Comparison of ENCODE assay signal across 17 cellular contexts in genomic region chr20:59628171-59628570, GRCh38. TPM values are rescaled to one million over a fixed set of nuclear protein-coding genes. Genes with fewer than 3 reads are reported as not detected.
A peak's percentile ranks its signal among the peaks of the same experiment; 100 is the strongest.
DNase-seq lines count a peak whose midpoint lies in the region; ATAC-seq lines count a peak whose summit lies in the region.
"Had no signal": no experiment of that assay in that cellular context is flagged by ENCODE, and none has a peak within 500 bp of the region (broad histone marks: within the 10 kb centered on the region; RNA-seq: fewer than 3 reads in every experiment).

No MANE protein-coding gene starts in this region.

- intact Hi-C loops in cardiac septum (cut with DNase I) (no loop called here), left ventricle myocardium superior (cut with micrococcal nuclease) (no loop called here)

- DNase-seq in cardiac septum (ENCODE audit: low spot score) (peak; percentile 63), left ventricle myocardium superior (no peak), inferior parietal cortex (ENCODE audit: extremely low spot score) (peak; percentile 86), pons (ENCODE audit: low spot score) (peak; percentile 97), NCI-H187 (lab: John Stamatoyannopoulos, UW) (no peak), cerebellar cortex (ENCODE audit: low spot score) (no peak), NCI-H1092 (lab: John Stamatoyannopoulos, UW) (no peak)
- DNase-seq: Caco-2, KBM-7, NCI-H1105, NCI-H187 treated with DMSO at 0.1 percent for 48 hours, NCI-H446, NCI-H748 treated with DMSO at 0.1 percent for 48 hours, PC-3 had no signal

- no peak for ATAC-seq in left ventricle myocardium superior
- no peak for ATAC-seq in HG03460 (IDR thresholded peaks at IDR 0.05; ENCODE audit: unreplicated experiment)
- ATAC-seq: GM23338, PC-3 had no signal

RNA-seq across cellular contexts. Expression of gene PHACTR3, which starts 23.8 kb away (rescaled TPM):
- total RNA-seq in cardiac septum (0.54 TPM), left ventricle myocardium superior (6.8 TPM)
- total RNA-seq: A172 had no signal

Comparison
In these comparisons a context has a peak if more than half of its experiments do, and no peak if none do; other contexts are left out.
1. DNase-seq: peak in cardiac septum (single experiment), inferior parietal cortex (single experiment) and pons (single experiment); none in left ventricle myocardium superior (single experiment), NCI-H187 (0 of 2), cerebellar cortex (single experiment) and NCI-H1092 (single experiment).